ENCODE assay signal across 8 cellular contexts in genomic region chr17:77246110-77247047, GRCh38.
DNase-seq lines count a peak whose midpoint lies in the region; ATAC-seq, FAIRE-seq and TF ChIP-seq lines count a peak whose summit lies in the region.

No MANE protein-coding gene starts in this region.

- POLR2A ChIA-PET in CD8-positive, alpha-beta memory T cell (lab: Charles Lee), result no interaction called here
- POLR2A ChIA-PET in GM12878 (lab: Charles Lee), result no interaction called here

- no peaks in the 10 kb centered on the region for H3K9me3 ChIP-seq in CD8-positive, alpha-beta memory T cell (ENCODE audit: low read length)
- H3K9me3 ChIP-seq in GM12878 (replicated peaks; ENCODE audit: control insufficient read depth, insufficient read depth, low read length) (no peaks in the 10 kb centered on the region), mesodermal cell (ENCODE audit: control insufficient read depth, low read length) (no peaks in the 10 kb centered on the region)

- H2AFZ ChIP-seq in GM12878 (ENCODE audit: control insufficient read depth, low read depth, low read length), result peak overlapping the region; percentile 81

- no peaks in the 10 kb centered on the region for H3K36me3 Mint-ChIP-seq in CD8-positive, alpha-beta memory T cell

- H3K27ac ChIP-seq in CD8-positive, alpha-beta memory T cell (ENCODE audit: low read depth, low read length), result no peak overlapping the region
- H3K27ac ChIP-seq in GM12878 (ENCODE audit: control insufficient read depth, insufficient read depth) (peak overlapping the region; percentile 44), mesodermal cell (ENCODE audit: low read depth, low read length, severe bottlenecking) (no peak overlapping the region)

- H3K4me2 ChIP-seq in GM12878 (ENCODE audit: control insufficient read depth, insufficient read depth), result peak overlapping the region; percentile 99

- peaks cover 8 to 11% (median 8%) of the 10 kb centered on the region in 3 donors for H3K4me1 Mint-ChIP-seq in CD8-positive, alpha-beta memory T cell

- no peaks in the 10 kb centered on the region for H3K4me1 ChIP-seq in CD8-positive, alpha-beta memory T cell (ENCODE audit: insufficient read depth, low read length)
- peaks cover 27% of the 10 kb centered on the region for H3K4me1 ChIP-seq in GM12878 (ENCODE audit: control insufficient read depth, insufficient read depth, low read length)
- no peaks in the 10 kb centered on the region for H3K4me1 ChIP-seq in mesodermal cell (ENCODE audit: control insufficient read depth, insufficient read depth, low read length, poor library complexity, severe bottlenecking)

- CTCF ChIA-PET in CD8-positive, alpha-beta memory T cell (lab: Charles Lee), result no interaction called here
- CTCF ChIA-PET in GM12878 (lab: Yijun Ruan, JAX), result no interaction called here

- peak overlapping the region; percentile 19 to 80 (median 64) for H3K4me3 Mint-ChIP-seq in CD8-positive, alpha-beta memory T cell

- H3K9me3 Mint-ChIP-seq in CD8-positive, alpha-beta memory T cell, result no peaks in the 10 kb centered on the region

- 18% methylated on average over 33 of the region's 34 CpGs for WGBS in GM12878 (ENCODE audit: insufficient coverage, insufficient replicate concordance, low lambda C conversion rate, missing lambda C conversion rate)
- 44 to 54% methylated on average over 17 to 29 of the region's 34 CpGs for WGBS in mesodermal cell (ENCODE audit: insufficient coverage in 2 of 2), 2 experiments

- no peak for TF ChIP-seq POLR2A in GM12878 (IDR thresholded peaks at IDR 0.05; ENCODE audit: low read depth, low read length)

- peaks cover 9 to 34% of the 10 kb centered on the region in 2 donors for H3K27me3 Mint-ChIP-seq in CD8-positive, alpha-beta memory T cell

- RAD21 ChIA-PET in GM12878 (lab: Charles Lee; ENCODE audit: unreplicated experiment), result no interaction called here

- in situ Hi-C loops in GM12878 (cut with MboI), result loop anchor here (5.0 kb wide), 2 partner anchors 159 to 379 kb away; partner anchors contain the start of gene MGAT5B

- peak overlapping the region; percentile 41 for H3K4me3 ChIP-seq in CD8-positive, alpha-beta memory T cell (ENCODE audit: low read length)
- H3K4me3 ChIP-seq in GM12878 (peak overlapping the region; percentile 73), mesodermal cell (ENCODE audit: extremely low read depth, insufficient read depth, low read length, poor library complexity, severe bottlenecking) (peak overlapping the region; percentile 32)

- FAIRE-seq in GM12878 (lab: Jason Lieb, UNC), result no peak

- TF ChIP-seq EP300 in GM12878 (IDR thresholded peaks at IDR 0.05; ENCODE audit: borderline replicate concordance in 1 of 2, control insufficient read depth in 1 of 2, low read depth in 2 of 2, low read length in 2 of 2), result no peak

- no peaks in the 10 kb centered on the region for H3K27me3 ChIP-seq in CD8-positive, alpha-beta memory T cell (ENCODE audit: insufficient read depth, low read length, poor library complexity, severe bottlenecking)
- H3K27me3 ChIP-seq in GM12878 (replicated peaks in 1 of 2; ENCODE audit: control insufficient read depth in 2 of 2, insufficient read depth in 2 of 2, low read length in 1 of 2), result no peaks in the 10 kb centered on the region; a peak in 2 of 4 replicates

- no peaks in the 10 kb centered on the region for H3K79me2 ChIP-seq in GM12878 (ENCODE audit: control insufficient read depth, insufficient read depth, low read length)

- H3K27ac Mint-ChIP-seq in CD8-positive, alpha-beta memory T cell, result no peak overlapping the region

- SMC1A ChIA-PET in GM12878 (lab: Charles Lee; ENCODE audit: uncharacterized antibody, unreplicated experiment), result interaction anchor here (0.8 kb wide), 1 partner anchor 160 kb away, joined by 3 read pairs; no protein-coding TSS in a partner anchor

- intact Hi-C loops in GM12878 (cut with micrococcal nuclease; ENCODE audit: unreplicated experiment), result loop anchor here (1.0 to 10.0 kb wide), 2 partner anchors 160 to 382 kb away; partner anchors contain the start of gene MGAT5B

- BruUV-seq in GM12878 (replicated peaks; lab: Mats Ljungman, UMichigan), result no TSS peak

- TF ChIP-seq CTCF in GM12878 (IDR thresholded peaks at IDR 0.05 in 2 of 3, conservative IDR thresholded peaks at IDR 0.05 in 1 of 3; ENCODE audit: control insufficient read depth in 2 of 3, extremely low read depth in 1 of 3, insufficient read depth in 1 of 3, low read depth in 3 of 3, low read length in 3 of 3), result no peak

- H3K9ac ChIP-seq in GM12878 (ENCODE audit: control insufficient read depth, insufficient read depth, low read length), result peak overlapping the region; percentile 54; the same call in 1 of the 2 replicates

- TF ChIP-seq RAD21 in GM12878 (IDR thresholded peaks at IDR 0.05; ENCODE audit: insufficient read depth, low read depth, low read length), result no peak

- DNase-seq in CD8-positive, alpha-beta memory T cell, result no peak
- no peak for DNase-seq in GM12878 (ENCODE audit: low read depth, low spot score)
- DNase-seq in NCI-H1694 treated with DMSO at 0.1 percent for 48 hours (lab: John Stamatoyannopoulos, UW), result no peak
- DNase-seq in NCI-H1048 (lab: John Stamatoyannopoulos, UW), result no peak
- no peak for DNase-seq in H4 (ENCODE audit: low spot score)
- DNase-seq in kidney tubule cell (ENCODE audit: low spot score), result no peak

- ATAC-seq in HG02763 (IDR thresholded peaks at IDR 0.05; ENCODE audit: unreplicated experiment) (peak; percentile 19), GM12878 (peak; percentile 10)

- no peaks in the 10 kb centered on the region for H3K36me3 ChIP-seq in CD8-positive, alpha-beta memory T cell (ENCODE audit: insufficient read depth, low read length)
- no peaks in the 10 kb centered on the region for H3K36me3 ChIP-seq in GM12878 (ENCODE audit: control insufficient read depth in 2 of 2, insufficient read depth in 2 of 2, low read length in 1 of 2)
- no peaks in the 10 kb centered on the region for H3K36me3 ChIP-seq in mesodermal cell (ENCODE audit: control insufficient read depth, insufficient read depth, low read length)

- H4K20me1 ChIP-seq in GM12878 (ENCODE audit: control insufficient read depth, insufficient read depth), result no peaks in the 10 kb centered on the region

TF ChIP-seq in GM12878, 131 proteins besides CTCF, POLR2A, EP300 and RAD21 (continues in another document):
- TF ChIP-seq, protein P1, sequence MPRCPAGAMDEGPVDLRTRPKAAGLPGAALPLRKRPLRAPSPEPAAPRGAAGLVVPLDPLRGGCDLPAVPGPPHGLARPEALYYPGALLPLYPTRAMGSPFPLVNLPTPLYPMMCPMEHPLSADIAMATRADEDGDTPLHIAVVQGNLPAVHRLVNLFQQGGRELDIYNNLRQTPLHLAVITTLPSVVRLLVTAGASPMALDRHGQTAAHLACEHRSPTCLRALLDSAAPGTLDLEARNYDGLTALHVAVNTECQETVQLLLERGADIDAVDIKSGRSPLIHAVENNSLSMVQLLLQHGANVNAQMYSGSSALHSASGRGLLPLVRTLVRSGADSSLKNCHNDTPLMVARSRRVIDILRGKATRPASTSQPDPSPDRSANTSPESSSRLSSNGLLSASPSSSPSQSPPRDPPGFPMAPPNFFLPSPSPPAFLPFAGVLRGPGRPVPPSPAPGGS (IDR thresholded peaks at IDR 0.05; ENCODE audit: borderline replicate concordance, insufficient read depth, low read depth, low read length, poor library complexity, severe bottlenecking), result peak; percentile 92
- no peak for TF ChIP-seq TARDBP (IDR thresholded peaks at IDR 0.05; ENCODE audit: borderline replicate concordance)
- TF ChIP-seq GABPA (IDR thresholded peaks at IDR 0.05; ENCODE audit: low read depth), result no peak
- no peak for TF ChIP-seq ZZZ3 (IDR thresholded peaks at IDR 0.05; ENCODE audit: control insufficient read depth, insufficient read length, low read depth)
- no peak for TF ChIP-seq SMAD5 (IDR thresholded peaks at IDR 0.05; ENCODE audit: low read depth)
- TF ChIP-seq TCF12 (IDR thresholded peaks at IDR 0.05; ENCODE audit: low read depth, low read length), result peak; percentile 39; the same call in 1 of the 2 replicates
- no peak for TF ChIP-seq PML (IDR thresholded peaks at IDR 0.05; ENCODE audit: low read length)
- TF ChIP-seq JUND (IDR thresholded peaks at IDR 0.05; ENCODE audit: low read depth, low read length), result no peak
- TF ChIP-seq SKIL (IDR thresholded peaks at IDR 0.05; ENCODE audit: low read depth, poor library complexity, severe bottlenecking), result no peak
- TF ChIP-seq NR2F1 (conservative IDR thresholded peaks at IDR 0.05), result peak; percentile 65
- no peak for TF ChIP-seq STAT3 (IDR thresholded peaks at IDR 0.05; ENCODE audit: low read depth, low read length)
- TF ChIP-seq ZNF622 (IDR thresholded peaks at IDR 0.05), result no peak
- no peak for TF ChIP-seq ZNF207 (IDR thresholded peaks at IDR 0.05; ENCODE audit: borderline replicate concordance)
